24 cellular contexts compared by ENCODE assay signal in the genomic region with DNA sequence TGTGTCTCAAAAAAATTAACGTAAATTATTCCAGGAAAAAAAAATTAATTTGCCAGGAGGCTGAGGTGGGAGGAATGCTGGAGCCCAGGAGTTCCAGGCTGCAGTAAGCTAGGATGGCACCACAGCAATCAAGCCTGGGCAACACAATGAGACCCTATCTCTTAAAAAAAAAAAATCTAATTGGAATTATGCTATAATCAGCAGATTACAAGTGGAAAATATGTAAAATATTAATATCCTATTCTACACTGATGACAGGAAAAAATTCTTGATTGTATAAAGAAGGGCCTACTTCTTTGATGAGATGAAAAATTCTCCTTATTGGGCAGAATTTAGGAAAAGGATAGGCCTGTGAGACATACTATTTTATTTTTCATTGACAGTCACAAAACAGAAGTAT.
"Had no signal": no experiment of that assay in that cellular context is flagged by ENCODE, and none has a peak within 500 bp of the region (broad histone marks: within the 10 kb centered on the region; RNA-seq: fewer than 3 reads in every experiment).

No MANE protein-coding gene starts in this region.

- H3K9me3 ChIP-seq: esophagus muscularis mucosa, gastroesophageal sphincter, heart left ventricle, left ventricle myocardium inferior, lower lobe of right lung, mucosa of descending colon had no signal

- H3K4me2 ChIP-seq: hepatocyte had no signal

- ATAC-seq: foreskin keratinocyte, gastroesophageal sphincter, heart left ventricle, left colon, left lobe of liver, lower lobe of right lung, mucosa of descending colon had no signal

- H3K79me2 ChIP-seq: hepatocyte had no signal

- H3K4me3 ChIP-seq: coronary artery, dorsolateral prefrontal cortex, esophagus muscularis mucosa, gastroesophageal sphincter, heart left ventricle, hepatocyte, left ventricle myocardium inferior, lower lobe of right lung, mucosa of descending colon had no signal

- H3K27ac ChIP-seq: coronary artery, dorsolateral prefrontal cortex, esophagus muscularis mucosa, foreskin keratinocyte, gastroesophageal sphincter, heart left ventricle, hepatocyte, left ventricle myocardium inferior, lower lobe of right lung had no signal

- H3K4me1 ChIP-seq: esophagus muscularis mucosa, foreskin keratinocyte, gastroesophageal sphincter, heart left ventricle, left ventricle myocardium inferior, lower lobe of right lung had no signal

- H3K36me3 ChIP-seq: esophagus muscularis mucosa, gastroesophageal sphincter, left ventricle myocardium inferior, lower lobe of right lung had no signal

- H3K27me3 ChIP-seq: dorsolateral prefrontal cortex, esophagus muscularis mucosa, foreskin keratinocyte, gastroesophageal sphincter, heart left ventricle, hepatocyte had no signal

- FAIRE-seq: colon, endothelial cell of umbilical vein, frontal cortex had no signal

- DNase-seq: dermis blood vessel endothelial cell; dorsolateral prefrontal cortex; effector CD4-positive, alpha-beta T cell; effector memory CD4-positive, alpha-beta T cell; foreskin keratinocyte; heart left ventricle; hypothalamus; immature natural killer cell; islet precursor cell; kidney glomerular epithelial cell; left colon; left ventricle myocardium inferior; lower lobe of right lung; mesenchymal stem cell; mucosa of descending colon; naive B cell had no signal

- H2AFZ ChIP-seq: hepatocyte had no signal
